In the genomic region with DNA sequence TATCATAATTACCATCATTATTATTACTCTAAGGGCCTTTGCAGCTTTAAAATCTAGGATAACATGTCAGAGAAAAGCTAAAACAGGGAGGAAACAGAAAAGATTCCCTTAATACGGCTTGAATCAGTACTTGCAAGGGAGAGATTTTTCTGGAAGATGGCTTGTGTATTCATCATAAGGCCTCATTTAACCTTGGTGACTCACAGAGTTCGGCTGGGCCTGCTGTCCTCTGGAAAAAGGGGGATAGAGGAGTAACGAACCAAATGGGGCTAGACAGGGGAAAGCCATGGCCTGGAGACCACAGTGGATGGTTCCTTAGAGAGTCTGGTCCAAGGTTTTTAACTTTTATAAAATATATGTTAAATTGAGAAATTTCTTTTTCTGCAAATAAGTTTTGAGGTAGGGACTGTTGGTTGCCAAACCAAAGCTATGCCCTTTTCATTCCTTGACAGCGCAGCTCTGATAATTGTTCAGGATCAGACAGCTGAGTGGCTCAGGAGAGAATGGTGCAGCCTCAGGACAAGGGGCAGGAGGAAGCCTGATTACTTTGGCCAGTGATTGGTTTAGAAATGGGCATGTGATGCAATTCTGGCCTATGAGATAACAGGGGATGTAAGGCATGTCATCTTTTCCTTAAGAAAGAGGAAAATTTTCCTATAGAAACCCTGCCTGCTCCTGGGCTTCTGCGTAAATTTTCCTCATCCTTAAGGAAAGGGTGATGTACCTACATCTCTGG, we compare ENCODE assay signal across 13 cellular contexts. TPM values are rescaled to one million over a fixed set of nuclear protein-coding genes. Genes with fewer than 3 reads are reported as not detected.
DNase-seq lines count a peak whose midpoint lies in the region; ATAC-seq and TF ChIP-seq lines count a peak whose summit lies in the region.
"Had no signal": no experiment of that assay in that cellular context is flagged by ENCODE, and none has a peak within 500 bp of the region (broad histone marks: within the 10 kb centered on the region; RNA-seq: fewer than 3 reads in every experiment).

No MANE protein-coding gene starts in this region.

- peak overlapping the region; percentile 72; the same call in 1 of the 2 replicates for H2BK20ac ChIP-seq in IMR-90 (ENCODE audit: low read depth, low read length)

- no peak for TF ChIP-seq EP300 in stomach (IDR thresholded peaks at IDR 0.05)

- TF ChIP-seq RAD21 in IMR-90 (IDR thresholded peaks at IDR 0.05; ENCODE audit: low read length), result no peak

- H2AK9ac ChIP-seq in IMR-90 (replicated peaks; ENCODE audit: low read depth, low read length, poor library complexity), result no peak overlapping the region

- H3K9ac ChIP-seq in IMR-90 (ENCODE audit: low read depth, low read length) (no peak overlapping the region), mammary epithelial cell (ENCODE audit: insufficient read depth, low read length) (no peak overlapping the region)

- H3K27ac ChIP-seq in IMR-90 (ENCODE audit: insufficient read depth, low read length) (peak overlapping the region; percentile 15; the same call in 1 of the 2 replicates), mammary epithelial cell (ENCODE audit: insufficient read depth, low read depth, low read length) (no peak overlapping the region), stomach (peak overlapping the region in 4 of 5 donors; percentile 14 to 63 (median 22))
- H3K27ac ChIP-seq: prostate gland had no signal

- H3K4me2 ChIP-seq in IMR-90 (ENCODE audit: low read depth, low read length) (no peak overlapping the region), mammary epithelial cell (ENCODE audit: insufficient read depth, low read depth, low read length) (no peak overlapping the region)

- H2AK5ac ChIP-seq in IMR-90 (ENCODE audit: low read depth, low read length), result peak overlapping the region; percentile 23; the same call in 1 of the 2 replicates

- DNase-seq in IMR-90, result peak; percentile 73
- DNase-seq in mammary epithelial cell, result no peak
- no peak for DNase-seq in left ventricle myocardium superior
- DNase-seq in stomach, result no peak
- no peak for DNase-seq in NCI-H748 treated with DMSO at 0.1 percent for 48 hours (lab: John Stamatoyannopoulos, UW)
- DNase-seq in activated CD8-positive, alpha-beta memory T cell treated with anti-CD3 and anti-CD28 coated beads, Interleukin-2, amount 50 U/mL, for 4 hours, result no peak
- no peak for DNase-seq in NCI-H526 (lab: John Stamatoyannopoulos, UW)
- DNase-seq: activated CD4-positive, alpha-beta T cell treated with anti-CD3 and anti-CD28 coated beads, Interleukin-2, amount 10 ng/mL, durations not matched to agents 24 days and 14 days; activated T-cell treated with anti-CD3 and anti-CD28 coated beads, Interleukin-2, amount 50 U/mL, for 72 hours; H9; stimulated activated naive CD8-positive, alpha-beta T cell treated with anti-CD3 and anti-CD28 coated beads, Interleukin-15, amount 100 ng/mL, for 72 hours had no signal

- H3K27me3 ChIP-seq in IMR-90 (ENCODE audit: control insufficient read depth, insufficient read depth, low read length) (no peaks in the 10 kb centered on the region), mammary epithelial cell (ENCODE audit: insufficient read depth, low read length) (no peaks in the 10 kb centered on the region), stomach (no peaks in the 10 kb centered on the region)

- BruUV-seq in IMR-90 (replicated peaks; lab: Mats Ljungman, UMichigan), result no TSS peak
- no TSS peak for BruUV-seq in mammary epithelial cell (replicated peaks; lab: Mats Ljungman, UMichigan)

- H3K23ac ChIP-seq in IMR-90 (ENCODE audit: low read depth, low read length), result no peak overlapping the region

- no peaks in the 10 kb centered on the region for H4K20me1 ChIP-seq in IMR-90 (ENCODE audit: insufficient read depth, low read length)
- no peaks in the 10 kb centered on the region for H4K20me1 ChIP-seq in mammary epithelial cell (ENCODE audit: insufficient read depth, low read length)

- POLR2A ChIA-PET in IMR-90 (lab: Charles Lee; ENCODE audit: unreplicated experiment), result no interaction called here

- H3K4me3 ChIP-seq in IMR-90 (ENCODE audit: insufficient read depth, low read depth, low read length) (no peak overlapping the region), mammary epithelial cell (replicated peaks in 1 of 3; ENCODE audit: insufficient read depth in 1 of 3, low read depth in 2 of 3, low read length in 3 of 3) (no peak overlapping the region), stomach (no peak overlapping the region)
- H3K4me3 ChIP-seq: prostate gland had no signal

- in situ Hi-C loops in IMR-90 (cut with MboI; ENCODE audit: low sequenced_read_pairs) (no loop called here), mammary epithelial cell (cut with MboI; ENCODE audit: low sequenced_read_pairs in 2 of 2) (no loop called here)

- peak overlapping the region; percentile 64; the same call in 1 of the 2 replicates for H2BK120ac ChIP-seq in IMR-90 (ENCODE audit: low read depth, low read length)

- H3K36me3 ChIP-seq in IMR-90 (ENCODE audit: control insufficient read depth, insufficient read depth, low read length) (no peaks in the 10 kb centered on the region), mammary epithelial cell (ENCODE audit: insufficient read depth, low read length) (no peaks in the 10 kb centered on the region), stomach (no peaks in the 10 kb centered on the region)
- H3K36me3 ChIP-seq: prostate gland had no signal

- no peak for TF ChIP-seq POLR2A in IMR-90 (IDR thresholded peaks at IDR 0.05; ENCODE audit: low read depth, low read length)
- TF ChIP-seq POLR2A in stomach (IDR thresholded peaks at IDR 0.05), result no peak

- H3K79me2 ChIP-seq in mammary epithelial cell (ENCODE audit: insufficient read depth, low read length), result no peaks in the 10 kb centered on the region

- ATAC-seq in IMR-90 (ENCODE audit: low read depth) (peak; percentile 75), left ventricle myocardium superior (peak; percentile 72), HG03457 (IDR thresholded peaks at IDR 0.05; ENCODE audit: unreplicated experiment) (no peak)
- ATAC-seq: activated T-cell treated with anti-CD3 and anti-CD28 coated beads, Interleukin-2, amount 50 U/mL, for 72 hours; stimulated activated naive CD8-positive, alpha-beta T cell treated with anti-CD3 and anti-CD28 coated beads, Interleukin-15, amount 100 ng/mL, for 72 hours had no signal

- no peak overlapping the region for H3K56ac ChIP-seq in IMR-90 (ENCODE audit: extremely low read depth, insufficient read depth, low read length)

- peak overlapping the region; percentile 59 to 85; a peak in 3 of 4 replicates for H4K8ac ChIP-seq in IMR-90 (ENCODE audit: low read depth in 2 of 2, low read length in 2 of 2)

- no peak overlapping the region; the same call in 1 of the 2 replicates for H3K14ac ChIP-seq in IMR-90 (replicated peaks; ENCODE audit: low read depth, low read length)

- peak overlapping the region; percentile 41; the same call in 1 of the 2 replicates for H4K91ac ChIP-seq in IMR-90 (ENCODE audit: insufficient read depth, low read depth, low read length)

- H3K18ac ChIP-seq in IMR-90 (ENCODE audit: low read depth, low read length), result peak overlapping the region; percentile 47; the same call in 1 of the 2 replicates

- no peaks in the 10 kb centered on the region for H3K79me1 ChIP-seq in IMR-90 (ENCODE audit: low read depth in 1 of 2, low read length in 2 of 2)

- peaks cover 7% of the 10 kb centered on the region; the same call in 1 of the 2 replicates for H3K9me1 ChIP-seq in IMR-90 (ENCODE audit: insufficient read depth, low read length)

- CTCF ChIA-PET in IMR-90 (lab: Yijun Ruan, JAX) (interaction anchor here (1.4 kb wide), 1 partner anchor 10 kb away, joined by 3 read pairs; no protein-coding TSS in a partner anchor), mammary epithelial cell (lab: Charles Lee; ENCODE audit: low non-redundant PET) (no interaction called here)

- H2AFZ ChIP-seq in IMR-90 (replicated peaks; ENCODE audit: low read length, poor library complexity) (no peak overlapping the region), mammary epithelial cell (ENCODE audit: low read depth, low read length) (peak overlapping the region; percentile 47)

- intact Hi-C loops in IMR-90 (cut with micrococcal nuclease) (no loop called here), mammary epithelial cell (cut with micrococcal nuclease) (no loop called here), left ventricle myocardium superior (cut with micrococcal nuclease) (no loop called here), stomach (cut with DNase I; ENCODE audit: low total_unique reads) (no loop called here)

- H2BK5ac ChIP-seq in IMR-90 (ENCODE audit: low read depth, low read length, poor library complexity, severe bottlenecking), result peak overlapping the region; percentile 79

- dilution Hi-C loops in IMR-90 (cut with HindIII; ENCODE audit: low sequenced_read_pairs, unreplicated experiment), result no loop called here
- dilution Hi-C loops in mammary epithelial cell (cut with HindIII; ENCODE audit: low sequenced_read_pairs), result no loop called here

- peak overlapping the region; percentile 79; the same call in 1 of the 2 replicates for H4K5ac ChIP-seq in IMR-90 (ENCODE audit: low read depth, low read length)

- H3K9me3 ChIP-seq in IMR-90 (ENCODE audit: control insufficient read depth, insufficient read depth, low read length) (no peaks in the 10 kb centered on the region), mammary epithelial cell (replicated peaks; ENCODE audit: insufficient read depth, low read length) (no peaks in the 10 kb centered on the region), stomach (peaks cover 0 to 6% (median 0%) of the 10 kb centered on the region in 4 donors)
- H3K9me3 ChIP-seq: prostate gland had no signal

- WGBS in IMR-90 (ENCODE audit: extremely low coverage in 2 of 2, insufficient read length in 1 of 2), 2 experiments, result 100% methylated on average over 1 of the region's 5 CpGs; no CpG with 5 or more reads in 1 of the 2 experiments
- 48% methylated on average over 5 of the region's 5 CpGs for WGBS in mammary epithelial cell (ENCODE audit: low coverage, missing lambda C conversion rate)
- WGBS in stomach, 5 donors, result 57 to 85% (median 68%) methylated on average over 5 of the region's 5 CpGs

- H2BK15ac ChIP-seq in IMR-90 (ENCODE audit: low read depth, low read length), result peak overlapping the region; percentile 55; the same call in 1 of the 3 replicates

- TF ChIP-seq CTCF in IMR-90 (conservative IDR thresholded peaks at IDR 0.05; ENCODE audit: low read depth, low read length) (no peak), mammary epithelial cell (conservative IDR thresholded peaks at IDR 0.05 in 1 of 2, IDR thresholded peaks at IDR 0.05 in 1 of 2; ENCODE audit: extremely low read depth in 1 of 2, insufficient read depth in 1 of 2, low read depth in 1 of 2, low read length in 2 of 2) (no peak), stomach (IDR thresholded peaks at IDR 0.05) (no peak)

- H3K4me1 ChIP-seq in IMR-90 (ENCODE audit: control insufficient read depth, insufficient read depth, low read length) (peaks cover 12% of the 10 kb centered on the region), mammary epithelial cell (ENCODE audit: insufficient read depth, low read length) (peaks cover 13% of the 10 kb centered on the region), stomach (no peaks in the 10 kb centered on the region)
- H3K4me1 ChIP-seq: prostate gland had no signal

- peak overlapping the region; percentile 59 for H3K4ac ChIP-seq in IMR-90 (ENCODE audit: low read depth, low read length)

RNA-seq across cellular contexts. Expression of a gene that starts 25.6 kb away (rescaled TPM):
- total RNA-seq in IMR-90 (2012; rRNA removed) (461 and 547 TPM in 2 replicates), mammary epithelial cell (100 to 1,000 TPM; 196 to 723 TPM), left ventricle myocardium superior (717 TPM), stomach (100 to 1,000 TPM; 385 to 909 (median 565) TPM)
- polyA plus RNA-seq in IMR-90 (2012; rRNA removed) (482 and 495 TPM in 2 replicates), mammary epithelial cell (462 TPM), stomach (100 to 1,000 TPM; 215 to 742 (median 424) TPM)
- polyA plus RNA-seq in IMR-90 (2012; cell fraction: cytosol; rRNA removed), result 396 and 740 TPM in 2 replicates
- 382 and 609 TPM in 2 replicates for polyA plus RNA-seq in IMR-90 (2012; cell fraction: nucleus; rRNA removed; ENCODE audit: low replicate concordance)
- polyA minus RNA-seq in mammary epithelial cell, result 325 TPM

RNA-seq across cellular contexts. Expression of a gene that starts 40.7 kb away (rescaled TPM):
- total RNA-seq in IMR-90 (2012; rRNA removed) (20.1 and 36.1 TPM in 2 replicates), mammary epithelial cell (10 to 100 TPM; 27.5 to 74.6 TPM), left ventricle myocardium superior (57.7 TPM), stomach (10 to 100 TPM; 16.8 to 60.4 (median 34.8) TPM)
- polyA plus RNA-seq in IMR-90 (2012; rRNA removed) (22.8 and 29.3 TPM in 2 replicates), mammary epithelial cell (24.7 TPM), stomach (10 to 100 TPM; 20.3 to 40.9 (median 25.5) TPM)
- polyA plus RNA-seq in IMR-90 (2012; cell fraction: cytosol; rRNA removed), result 4.7 and 8.9 TPM in 2 replicates
- polyA plus RNA-seq in IMR-90 (2012; cell fraction: nucleus; rRNA removed; ENCODE audit: low replicate concordance), result 2.7 and 18.8 TPM in 2 replicates
- polyA minus RNA-seq in mammary epithelial cell, result 33.8 TPM
